18 cellular contexts compared by ENCODE assay signal in the genomic region with DNA sequence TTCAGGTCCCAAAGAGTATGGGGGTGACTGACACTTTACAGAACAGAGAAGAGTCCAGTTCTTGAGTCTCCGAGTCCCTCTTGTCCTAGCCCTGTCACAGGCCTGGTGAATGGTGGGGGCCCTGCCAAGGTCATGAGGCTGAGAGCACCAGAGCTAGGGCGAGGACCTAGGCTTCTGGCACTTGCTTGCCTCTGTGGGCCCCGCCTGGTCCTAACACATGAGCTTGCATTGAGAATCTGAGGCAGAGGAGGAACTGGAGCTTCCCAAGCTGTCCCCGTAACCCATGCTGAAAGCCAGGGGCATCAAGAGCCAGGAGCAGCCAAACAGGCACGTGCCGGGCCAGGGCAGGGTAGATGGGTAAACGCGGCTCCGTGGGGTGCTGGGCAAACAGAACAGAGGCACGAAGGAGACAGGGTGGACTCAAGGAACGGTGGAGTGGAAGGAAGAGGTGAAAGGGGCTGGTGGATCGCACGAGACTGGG. TPM values are rescaled to one million over a fixed set of nuclear protein-coding genes. Genes with fewer than 3 reads are reported as not detected.
A peak's percentile ranks its signal among the peaks of the same experiment; 100 is the strongest.
DNase-seq lines count a peak whose midpoint lies in the region; ATAC-seq and TF ChIP-seq lines count a peak whose summit lies in the region.
"Had no signal": no experiment of that assay in that cellular context is flagged by ENCODE, and none has a peak within 500 bp of the region (broad histone marks: within the 10 kb centered on the region; RNA-seq: fewer than 3 reads in every experiment).

No MANE protein-coding gene starts in this region.

- peaks cover 9 to 100% (median 98%) of the 10 kb centered on the region in 6 donors for H3K36me3 ChIP-seq in spleen

- H3K9me3 Mint-ChIP-seq in activated naive CD4-positive, alpha-beta T cell treated with anti-CD3 and anti-CD28 coated beads, Interleukin-2, amount 50 U/mL, for 24 hours, result no peaks in the 10 kb centered on the region
- H3K9me3 Mint-ChIP-seq in activated naive CD4-positive, alpha-beta T cell treated with anti-CD3 and anti-CD28 coated beads, Interleukin-2, amount 10 ng/mL, durations not matched to agents 7 days and 5 days, result no peaks in the 10 kb centered on the region
- H3K9me3 Mint-ChIP-seq in effector memory CD8-positive, alpha-beta T cell, result no peaks in the 10 kb centered on the region
- H3K9me3 Mint-ChIP-seq: mesothelial cell of epicardium had no signal

- intact Hi-C loops in spleen (cut with DNase I; ENCODE audit: low total_unique reads), result no loop called here

- H3K4me3 ChIP-seq in spleen, result no peak overlapping the region
- H3K4me3 ChIP-seq: HAP-1 had no signal

- ATAC-seq in effector memory CD8-positive, alpha-beta T cell (replicated peaks), result no peak

- 88 to 95% (median 89%) methylated on average over 10 to 13 of the region's 13 CpGs for WGBS in spleen, 5 donors

- no peaks in the 10 kb centered on the region for H3K27me3 Mint-ChIP-seq in activated naive CD4-positive, alpha-beta T cell treated with anti-CD3 and anti-CD28 coated beads, Interleukin-2, amount 50 U/mL, for 24 hours
- no peaks in the 10 kb centered on the region for H3K27me3 Mint-ChIP-seq in activated naive CD4-positive, alpha-beta T cell treated with anti-CD3 and anti-CD28 coated beads, Interleukin-2, amount 10 ng/mL, durations not matched to agents 7 days and 5 days
- H3K27me3 Mint-ChIP-seq in effector memory CD8-positive, alpha-beta T cell, result no peaks in the 10 kb centered on the region

- peak overlapping the region; percentile 10 for H3K27ac Mint-ChIP-seq in activated naive CD4-positive, alpha-beta T cell treated with anti-CD3 and anti-CD28 coated beads, Interleukin-2, amount 50 U/mL, for 24 hours
- H3K27ac Mint-ChIP-seq in activated naive CD4-positive, alpha-beta T cell treated with anti-CD3 and anti-CD28 coated beads, Interleukin-2, amount 10 ng/mL, durations not matched to agents 7 days and 5 days, result no peak overlapping the region
- H3K27ac Mint-ChIP-seq in effector memory CD8-positive, alpha-beta T cell, result peak overlapping the region; percentile 81 to 87
- H3K27ac Mint-ChIP-seq: mesothelial cell of epicardium had no signal

- peaks cover 31 to 71% (median 52%) of the 10 kb centered on the region in 6 donors for H3K4me1 ChIP-seq in spleen
- H3K4me1 ChIP-seq: HAP-1 had no signal

- TF ChIP-seq CTCF in spleen (IDR thresholded peaks at IDR 0.05 in 8 of 11, conservative IDR thresholded peaks at IDR 0.05 in 3 of 11), result no peak

- no peaks in the 10 kb centered on the region for H3K4me1 Mint-ChIP-seq in activated naive CD4-positive, alpha-beta T cell treated with anti-CD3 and anti-CD28 coated beads, Interleukin-2, amount 50 U/mL, for 24 hours
- peaks cover 19% of the 10 kb centered on the region for H3K4me1 Mint-ChIP-seq in activated naive CD4-positive, alpha-beta T cell treated with anti-CD3 and anti-CD28 coated beads, Interleukin-2, amount 10 ng/mL, durations not matched to agents 7 days and 5 days
- H3K4me1 Mint-ChIP-seq in effector memory CD8-positive, alpha-beta T cell (ENCODE audit: low read depth in 2 of 2), result peaks cover 28 to 31% of the 10 kb centered on the region in 2 donors
- H3K4me1 Mint-ChIP-seq: mesothelial cell of epicardium had no signal

- no peak for TF ChIP-seq POLR2A in spleen (IDR thresholded peaks at IDR 0.05)

- H3K4me3 Mint-ChIP-seq in activated naive CD4-positive, alpha-beta T cell treated with anti-CD3 and anti-CD28 coated beads, Interleukin-2, amount 50 U/mL, for 24 hours, result no peak overlapping the region
- H3K4me3 Mint-ChIP-seq in activated naive CD4-positive, alpha-beta T cell treated with anti-CD3 and anti-CD28 coated beads, Interleukin-2, amount 10 ng/mL, durations not matched to agents 7 days and 5 days, result no peak overlapping the region
- no peak overlapping the region for H3K4me3 Mint-ChIP-seq in effector memory CD8-positive, alpha-beta T cell
- H3K4me3 Mint-ChIP-seq: mesothelial cell of epicardium had no signal

- no peaks in the 10 kb centered on the region for H3K27me3 ChIP-seq in spleen (replicated peaks in 1 of 7)
- H3K27me3 ChIP-seq: neutrophil had no signal

- peaks cover 12% of the 10 kb centered on the region for H3K36me3 Mint-ChIP-seq in activated naive CD4-positive, alpha-beta T cell treated with anti-CD3 and anti-CD28 coated beads, Interleukin-2, amount 50 U/mL, for 24 hours
- peaks cover 50% of the 10 kb centered on the region for H3K36me3 Mint-ChIP-seq in activated naive CD4-positive, alpha-beta T cell treated with anti-CD3 and anti-CD28 coated beads, Interleukin-2, amount 10 ng/mL, durations not matched to agents 7 days and 5 days
- peaks cover 84% of the 10 kb centered on the region for H3K36me3 Mint-ChIP-seq in effector memory CD8-positive, alpha-beta T cell (ENCODE audit: insufficient read depth)

- CTCF ChIA-PET in activated naive CD4-positive, alpha-beta T cell treated with anti-CD3 and anti-CD28 coated beads, Interleukin-2, amount 10 ng/mL, durations not matched to agents 7 days and 5 days (lab: Charles Lee), result interaction anchor here (1.8 kb wide), 1 partner anchor 39 kb away, joined by 5 read pairs; no protein-coding TSS in a partner anchor

- H3K9me3 ChIP-seq in spleen, result no peaks in the 10 kb centered on the region
- H3K9me3 ChIP-seq: HAP-1, neutrophil had no signal

- DNase-seq in activated naive CD4-positive, alpha-beta T cell treated with anti-CD3 and anti-CD28 coated beads, Interleukin-2, amount 10 ng/mL, durations not matched to agents 7 days and 5 days, result no peak
- DNase-seq in NCI-H69 (lab: John Stamatoyannopoulos, UW) (peak; percentile 14), spleen (no peak), C1 segment of cervical spinal cord (lab: John Stamatoyannopoulos, UW) (no peak), NAMALWA (ENCODE audit: low spot score) (no peak), NCI-H128 (lab: John Stamatoyannopoulos, UW; ENCODE audit: unreplicated experiment) (no peak)
- no peak for DNase-seq in effector memory CD8-positive, alpha-beta T cell
- DNase-seq: activated CD8-positive, alpha-beta memory T cell treated with anti-CD3 and anti-CD28 coated beads for 24 hours; activated effector memory CD4-positive, alpha-beta T cell treated with Interleukin-2 at 50 U/mL for 16 hours; Kasumi-1; NCI-H1417; NCI-H2171; NCI-H82; substantia nigra had no signal

- peak overlapping the region in 5 of 8 donors; percentile 61 to 86 (median 78) for H3K27ac ChIP-seq in spleen
- H3K27ac ChIP-seq: neutrophil had no signal

RNA-seq across cellular contexts. Expression of gene JADE2, which starts 41.3 kb away (rescaled TPM):
- 100 to 1,000 TPM in 3 of 7 donors, 10 to 100 TPM in 4; 85.9 to 131 (median 95.9) TPM for total RNA-seq in spleen
- polyA plus RNA-seq in spleen, result 10 to 100 TPM; 12.3 to 30.8 (median 14.8) TPM
